Comparison of ENCODE assay signal across 10 cellular contexts in the genomic region with DNA sequence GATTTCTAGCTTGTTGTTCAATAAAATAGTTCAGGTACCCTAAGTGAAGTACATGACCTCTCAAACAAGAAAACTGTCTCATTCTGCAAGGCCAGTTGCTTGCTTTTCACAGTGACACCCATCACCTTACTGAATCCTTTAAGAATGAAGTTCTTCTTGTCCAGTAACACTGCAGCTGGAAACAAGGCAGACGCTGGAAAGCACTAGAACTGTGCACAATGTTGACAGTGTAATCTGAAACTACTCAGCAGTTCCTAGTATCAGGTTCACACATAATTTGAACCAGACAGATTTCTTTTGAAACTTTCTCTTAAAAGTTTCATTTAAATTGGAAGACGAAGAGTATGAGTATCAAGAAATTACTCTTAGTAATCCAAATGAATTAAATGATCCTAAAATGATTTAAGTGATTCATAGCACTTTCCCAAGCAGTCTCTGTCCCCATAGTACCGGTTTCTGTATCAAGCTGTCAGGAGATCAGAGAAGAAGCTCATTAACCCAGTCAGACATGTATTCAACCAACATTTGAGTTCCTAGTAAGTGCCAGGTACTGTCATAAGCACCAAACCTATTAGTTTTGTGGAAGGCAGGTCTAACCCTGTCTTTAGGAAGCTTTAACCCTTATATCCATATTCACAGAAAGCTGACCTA.
DNase-seq lines count a peak whose midpoint lies in the region; ATAC-seq and TF ChIP-seq lines count a peak whose summit lies in the region.
"Had no signal": no experiment of that assay in that cellular context is flagged by ENCODE, and none has a peak within 500 bp of the region (broad histone marks: within the 10 kb centered on the region; RNA-seq: fewer than 3 reads in every experiment).

No MANE protein-coding gene starts in this region.

- H3K4me1 ChIP-seq in A673 (ENCODE audit: insufficient read depth, low read length, poor library complexity, severe bottlenecking) = peaks cover 52% of the 10 kb centered on the region
- peaks cover 13% of the 10 kb centered on the region for H3K4me1 ChIP-seq in KMS-11 (ENCODE audit: low read depth, poor library complexity, severe bottlenecking)
- peaks cover 12% of the 10 kb centered on the region for H3K4me1 ChIP-seq in adipocyte (ENCODE audit: control insufficient read depth, insufficient read depth, low read length)

- H3K9ac ChIP-seq in KMS-11 (no peak overlapping the region), adipocyte (ENCODE audit: low read length) (no peak overlapping the region)

- H4K20me1 ChIP-seq in KMS-11 (ENCODE audit: insufficient read depth) = no peaks in the 10 kb centered on the region

- no peaks in the 10 kb centered on the region for H3K9me3 ChIP-seq in A673 (ENCODE audit: low read depth, low read length, poor library complexity, severe bottlenecking)
- H3K9me3 ChIP-seq in adipocyte (ENCODE audit: control insufficient read depth, low read length) = no peaks in the 10 kb centered on the region

- TF ChIP-seq CTCF in A673 (conservative IDR thresholded peaks at IDR 0.05; ENCODE audit: low read depth, low read length) = no peak
- TF ChIP-seq CTCF in KMS-11 (conservative IDR thresholded peaks at IDR 0.05; ENCODE audit: low read depth, low read length) = no peak

- DNase-seq in A673 (ENCODE audit: low spot score) (peak; percentile 36), adipocyte (ENCODE audit: low read depth) (peak; percentile 89), kidney tubule cell (ENCODE audit: low spot score) (peak; percentile 5), DMS114 treated with DMSO at 0.1 percent for 48 hours (lab: John Stamatoyannopoulos, UW; ENCODE audit: unreplicated experiment) (no peak), nucleus accumbens (lab: John Stamatoyannopoulos, UW) (no peak)
- DNase-seq in natural killer cell treated with Interleukin-12 subunit alpha and Interleukin-12 subunit beta and Interleukin-15 and Interleukin-18, amount 100 ng/mL, for 72 hours (ENCODE audit: low spot score) = no peak

- no peaks in the 10 kb centered on the region for H3K79me2 ChIP-seq in KMS-11 (ENCODE audit: insufficient read depth, low read depth)

- H3K27me3 Mint-ChIP-seq in natural killer cell treated with Interleukin-12 subunit alpha and Interleukin-12 subunit beta and Interleukin-15 and Interleukin-18, amount 100 ng/mL, for 72 hours = peaks cover 26 to 36% of the 10 kb centered on the region in 2 donors

- H3K9me3 Mint-ChIP-seq in natural killer cell treated with Interleukin-12 subunit alpha and Interleukin-12 subunit beta and Interleukin-15 and Interleukin-18, amount 100 ng/mL, for 72 hours = no peaks in the 10 kb centered on the region

- CTCF ChIA-PET in A673 (lab: Charles Lee) = no interaction called here

- no peak overlapping the region; the same call in 1 of the 2 replicates for H3K4me2 ChIP-seq in KMS-11

- H3K36me3 Mint-ChIP-seq in natural killer cell treated with Interleukin-12 subunit alpha and Interleukin-12 subunit beta and Interleukin-15 and Interleukin-18, amount 100 ng/mL, for 72 hours = no peaks in the 10 kb centered on the region
- H3K36me3 Mint-ChIP-seq: activated naive CD8-positive, alpha-beta T cell had no signal

- H3K36me3 ChIP-seq in A673 (ENCODE audit: insufficient read depth, low read length, poor library complexity, severe bottlenecking) = no peaks in the 10 kb centered on the region
- H3K36me3 ChIP-seq in KMS-11 (ENCODE audit: insufficient read depth) = no peaks in the 10 kb centered on the region
- H3K36me3 ChIP-seq in adipocyte (ENCODE audit: control insufficient read depth, insufficient read depth, low read length, severe bottlenecking) = no peaks in the 10 kb centered on the region

- no peaks in the 10 kb centered on the region for H3K4me1 Mint-ChIP-seq in natural killer cell treated with Interleukin-12 subunit alpha and Interleukin-12 subunit beta and Interleukin-15 and Interleukin-18, amount 100 ng/mL, for 72 hours (ENCODE audit: low read depth in 2 of 2)

- no peak overlapping the region for H3K4me3 ChIP-seq in A673 (ENCODE audit: low read depth, low read length, poor library complexity, severe bottlenecking)
- H3K4me3 ChIP-seq in KMS-11 (IDR thresholded peaks at IDR 0.05; ENCODE audit: insufficient read depth, low read depth, low read length) = no peak overlapping the region
- no peak overlapping the region for H3K4me3 ChIP-seq in adipocyte (ENCODE audit: low read length)

- POLR2A ChIA-PET in A673 (lab: Charles Lee; ENCODE audit: low non-redundant PET) = no interaction called here

- no peak overlapping the region for H3K4me3 Mint-ChIP-seq in natural killer cell treated with Interleukin-12 subunit alpha and Interleukin-12 subunit beta and Interleukin-15 and Interleukin-18, amount 100 ng/mL, for 72 hours
- H3K4me3 Mint-ChIP-seq: activated naive CD8-positive, alpha-beta T cell had no signal

- peak overlapping the region; percentile 4 for H3K27ac ChIP-seq in A673 (ENCODE audit: low read depth, low read length, poor library complexity, severe bottlenecking)
- H3K27ac ChIP-seq in KMS-11 = 0 out of 2 replicates have a peak overlapping the region, but pooled peaks have one; percentile 6
- H3K27ac ChIP-seq: C4-2B had no signal

- intact Hi-C loops in A673 (cut with micrococcal nuclease; ENCODE audit: unreplicated experiment) = no loop called here

- no peak overlapping the region for H2AFZ ChIP-seq in KMS-11 (ENCODE audit: low read depth)

- no peaks in the 10 kb centered on the region for H3K27me3 ChIP-seq in A673 (replicated peaks; ENCODE audit: insufficient read depth, low read depth, low read length, poor library complexity)
- no peaks in the 10 kb centered on the region for H3K27me3 ChIP-seq in KMS-11 (ENCODE audit: insufficient read depth, low read depth)
- no peaks in the 10 kb centered on the region for H3K27me3 ChIP-seq in adipocyte (replicated peaks; ENCODE audit: control insufficient read depth, insufficient read depth, low read length)

- no peak for ATAC-seq in HG03469 (IDR thresholded peaks at IDR 0.05; ENCODE audit: unreplicated experiment)
- no peak for ATAC-seq in natural killer cell treated with Interleukin-12 subunit alpha and Interleukin-12 subunit beta and Interleukin-15 and Interleukin-18, amount 100 ng/mL, for 72 hours

- no TSS peak for BruUV-seq in A673 (replicated peaks; lab: Mats Ljungman, UMichigan)

- H3K27ac Mint-ChIP-seq in natural killer cell treated with Interleukin-12 subunit alpha and Interleukin-12 subunit beta and Interleukin-15 and Interleukin-18, amount 100 ng/mL, for 72 hours = no peak overlapping the region
- H3K27ac Mint-ChIP-seq: activated naive CD8-positive, alpha-beta T cell had no signal

Comparison
In these comparisons a context has a peak if more than half of its experiments do, and no peak if none do; other contexts are left out.
1. DNase-seq: peak in A673 (single experiment), adipocyte (single experiment) and kidney tubule cell (single experiment); none in DMS114 treated with DMSO at 0.1 percent for 48 hours (single experiment), natural killer cell treated with Interleukin-12 subunit alpha and Interleukin-12 subunit beta and Interleukin-15 and Interleukin-18, amount 100 ng/mL, for 72 hours (single experiment) and nucleus accumbens (0 of 56).